In genomic region chr17:49021768-49022103, GRCh38 we compare ENCODE assay signal across 1 cellular context.
TF ChIP-seq lines count a peak whose summit lies in the region.

No MANE protein-coding gene starts in this region.

TF ChIP-seq in GM23338, 12 proteins besides CTCF, POLR2A, EP300 and RAD21:
- TF ChIP-seq ZNF462 (CRISPR knock-in tag; IDR thresholded peaks at IDR 0.05) (no peak), JUNB (IDR thresholded peaks at IDR 0.05; ENCODE audit: unreplicated experiment) (no peak), ZNF331 (CRISPR knock-in tag; IDR thresholded peaks at IDR 0.05; ENCODE audit: low read depth) (no peak), REST (IDR thresholded peaks at IDR 0.05; ENCODE audit: unreplicated experiment) (no peak)
